16 cellular contexts compared by ENCODE assay signal in genomic region chr20:25087186-25087929, GRCh38. TPM values are rescaled to one million over a fixed set of nuclear protein-coding genes. Genes with fewer than 3 reads are reported as not detected.
"Had no signal": no experiment of that assay in that cellular context is flagged by ENCODE, and none has a peak within 500 bp of the region (broad histone marks: within the 10 kb centered on the region; RNA-seq: fewer than 3 reads in every experiment).

No MANE protein-coding gene starts in this region.

- H3K36me3 ChIP-seq: breast epithelium, left ventricle myocardium inferior, pancreas, tibial artery had no signal

- H3K4me3 ChIP-seq: breast epithelium, hepatocyte, left ventricle myocardium inferior, pancreas, skin epidermis, tibial artery had no signal

- ATAC-seq: pancreas had no signal

- H3K27ac ChIP-seq: breast epithelium, hepatocyte, left ventricle myocardium inferior, pancreas, skin epidermis, tibial artery had no signal

- H3K9me3 ChIP-seq: breast epithelium, left ventricle myocardium inferior, pancreas, tibial artery had no signal

- DNase-seq: activated CD4-positive, alpha-beta T cell treated with anti-CD3 and anti-CD28 coated beads for 4 hours; activated effector memory CD4-positive, alpha-beta T cell treated with anti-CD3 and anti-CD28 coated beads, Interleukin-2, amount 50 U/mL, for 16 hours; activated T-cell treated with anti-CD3 and anti-CD28 coated beads, Interleukin-2, amount 50 U/mL, for 24 hours; amygdala; endodermal cell; erythroblast; kidney; left ventricle myocardium inferior; mesendoderm; pancreas; tibial artery had no signal

RNA-seq across cellular contexts. Expression of gene VSX1, which starts 5.4 kb away (rescaled TPM):
- total RNA-seq: chondrocyte, dermis microvascular lymphatic vessel endothelial cell, endodermal cell, hepatocyte had no signal
- polyA plus RNA-seq: hepatocyte had no signal
